27 cellular contexts compared by ENCODE assay signal in the genomic region with DNA sequence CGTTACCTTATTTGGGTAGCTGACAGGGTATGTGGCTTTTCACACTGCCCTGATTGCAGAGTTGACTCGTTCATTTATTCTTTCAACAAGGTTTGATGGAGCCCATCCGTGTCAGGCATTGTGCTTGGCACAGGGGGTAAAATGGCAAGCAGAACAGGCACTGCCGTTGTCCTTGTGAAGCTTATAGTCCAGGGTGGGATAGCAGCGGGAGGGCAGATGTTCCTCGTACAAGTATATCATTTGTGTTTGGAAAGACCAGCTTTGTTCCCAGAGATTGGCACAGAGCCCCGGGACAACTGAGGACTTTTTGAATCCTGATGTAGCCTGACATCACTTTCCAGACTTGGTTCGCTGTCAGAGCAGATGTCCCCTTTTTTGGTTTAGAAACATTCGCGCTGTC. TPM values are rescaled to one million over a fixed set of nuclear protein-coding genes. Genes with fewer than 3 reads are reported as not detected.
A peak's percentile ranks its signal among the peaks of the same experiment; 100 is the strongest.
DNase-seq lines count a peak whose midpoint lies in the region; ATAC-seq and TF ChIP-seq lines count a peak whose summit lies in the region.
"Had no signal": no experiment of that assay in that cellular context is flagged by ENCODE, and none has a peak within 500 bp of the region (broad histone marks: within the 10 kb centered on the region; RNA-seq: fewer than 3 reads in every experiment).

No MANE protein-coding gene starts in this region.

- H3K27ac Mint-ChIP-seq in dendritic cell treated with granulocyte-macrophage colony-stimulating factor and Interleukin-4, amounts not matched to agents 40 ng/mL and 50 ng/mL, for 4 days = peak overlapping the region; percentile 75
- no peak overlapping the region for H3K27ac Mint-ChIP-seq in osteocyte (ENCODE audit: unreplicated experiment)
- H3K27ac Mint-ChIP-seq: activated naive CD4-positive, alpha-beta T cell treated with anti-CD3 and anti-CD28 coated beads, Interleukin-2, amount 10 ng/mL, durations not matched to agents 7 days and 5 days; activated T-cell treated with anti-CD3 and anti-CD28 coated beads, Interleukin-2, amount 50 U/mL, for 72 hours; WTC11 had no signal

- peaks cover 76% of the 10 kb centered on the region for H3K4me1 ChIP-seq in mesodermal cell (ENCODE audit: control insufficient read depth, insufficient read depth, low read length, poor library complexity, severe bottlenecking)
- peaks cover 37 to 69% (median 52%) of the 10 kb centered on the region in 4 donors for H3K4me1 ChIP-seq in upper lobe of left lung

- peaks cover 54% of the 10 kb centered on the region for H3K36me3 Mint-ChIP-seq in dendritic cell treated with granulocyte-macrophage colony-stimulating factor and Interleukin-4, amounts not matched to agents 40 ng/mL and 50 ng/mL, for 4 days (ENCODE audit: low read depth)
- H3K36me3 Mint-ChIP-seq in osteocyte (ENCODE audit: unreplicated experiment) = peaks cover 12% of the 10 kb centered on the region
- H3K36me3 Mint-ChIP-seq: activated naive CD4-positive, alpha-beta T cell treated with anti-CD3 and anti-CD28 coated beads, Interleukin-2, amount 10 ng/mL, durations not matched to agents 7 days and 5 days; naive B cell; WTC11 had no signal

- H3K36me3 ChIP-seq in mesodermal cell (ENCODE audit: control insufficient read depth, insufficient read depth, low read length) (peaks cover 8% of the 10 kb centered on the region), upper lobe of left lung (peaks cover 0 to 4% (median 0%) of the 10 kb centered on the region in 4 donors)
- H3K36me3 ChIP-seq: vagina had no signal

- no peaks in the 10 kb centered on the region for H3K9me3 ChIP-seq in mesodermal cell (ENCODE audit: control insufficient read depth, low read length)
- no peaks in the 10 kb centered on the region for H3K9me3 ChIP-seq in upper lobe of left lung
- H3K9me3 ChIP-seq: esophagus squamous epithelium, psoas muscle, SK-N-SH, spleen, vagina had no signal

- intact Hi-C loops in dendritic cell treated with granulocyte-macrophage colony-stimulating factor and Interleukin-4, amounts not matched to agents 40 ng/mL and 50 ng/mL, for 4 days (cut with micrococcal nuclease) = no loop called here

- 92 to 98% methylated on average over 10 of the region's 10 CpGs for WGBS in mesodermal cell (ENCODE audit: insufficient coverage in 2 of 2), 2 experiments
- WGBS in upper lobe of left lung, 2 donors = 80 to 83% methylated on average over 10 of the region's 10 CpGs

- no peaks in the 10 kb centered on the region for H3K27me3 ChIP-seq in upper lobe of left lung
- H3K27me3 ChIP-seq: esophagus squamous epithelium, spleen, vagina had no signal

- no peak for ATAC-seq in upper lobe of left lung (ENCODE audit: low FRiP score in 2 of 2)
- no peak for ATAC-seq in activated CD4-positive, CD25-positive, alpha-beta regulatory T cell treated with anti-CD3 and anti-CD28 coated beads, Interleukin-2, amount 50 U/mL, for 24 hours
- ATAC-seq: activated T-cell treated with anti-CD3 and anti-CD28 coated beads, Interleukin-2, amount 50 U/mL, for 72 hours had no signal

- TF ChIP-seq CTCF in osteocyte (IDR thresholded peaks at IDR 0.05) = no peak
- TF ChIP-seq CTCF in upper lobe of left lung (IDR thresholded peaks at IDR 0.05) = no peak

- H3K27ac ChIP-seq in mesodermal cell (ENCODE audit: low read depth, low read length, severe bottlenecking) = peak overlapping the region; percentile 90
- H3K27ac ChIP-seq in upper lobe of left lung = peak overlapping the region in 2 of 4 donors; percentile 81 to 86
- H3K27ac ChIP-seq: esophagus squamous epithelium, HL-60, psoas muscle, vagina had no signal

- H3K4me1 Mint-ChIP-seq in dendritic cell treated with granulocyte-macrophage colony-stimulating factor and Interleukin-4, amounts not matched to agents 40 ng/mL and 50 ng/mL, for 4 days (ENCODE audit: low read depth) = peaks cover 87% of the 10 kb centered on the region
- H3K4me1 Mint-ChIP-seq in osteocyte (ENCODE audit: unreplicated experiment) = peaks cover 43% of the 10 kb centered on the region

- no peaks in the 10 kb centered on the region for H3K27me3 Mint-ChIP-seq in dendritic cell treated with granulocyte-macrophage colony-stimulating factor and Interleukin-4, amounts not matched to agents 40 ng/mL and 50 ng/mL, for 4 days
- no peaks in the 10 kb centered on the region for H3K27me3 Mint-ChIP-seq in osteocyte (ENCODE audit: unreplicated experiment)

- no peak overlapping the region for H3K4me3 ChIP-seq in mesodermal cell (ENCODE audit: extremely low read depth, insufficient read depth, low read length, poor library complexity, severe bottlenecking)
- no peak overlapping the region for H3K4me3 ChIP-seq in upper lobe of left lung
- H3K4me3 ChIP-seq: esophagus squamous epithelium, lung, psoas muscle, spleen, vagina had no signal

- TF ChIP-seq POLR2A in upper lobe of left lung (IDR thresholded peaks at IDR 0.05) = no peak

- H3K4me3 Mint-ChIP-seq in dendritic cell treated with granulocyte-macrophage colony-stimulating factor and Interleukin-4, amounts not matched to agents 40 ng/mL and 50 ng/mL, for 4 days = no peak overlapping the region
- no peak overlapping the region for H3K4me3 Mint-ChIP-seq in osteocyte (ENCODE audit: unreplicated experiment)
- H3K4me3 Mint-ChIP-seq: activated naive CD4-positive, alpha-beta T cell treated with anti-CD3 and anti-CD28 coated beads, Interleukin-2, amount 10 ng/mL, durations not matched to agents 7 days and 5 days; activated T-cell treated with anti-CD3 and anti-CD28 coated beads, Interleukin-2, amount 50 U/mL, for 72 hours; naive B cell; WTC11 had no signal

- TF ChIP-seq EP300 in upper lobe of left lung (IDR thresholded peaks at IDR 0.05) = no peak

- in situ Hi-C loops in G401 (cut with HindIII; ENCODE audit: low sequenced_read_pairs) = no loop called here

- peak; percentile 21 for DNase-seq in G401 (ENCODE audit: low spot score)
- DNase-seq in putamen (ENCODE audit: low spot score) = peak; percentile 98
- DNase-seq in osteocyte (ENCODE audit: extremely low spot score, unreplicated experiment) = no peak
- no peak for DNase-seq in NCI-H69 (lab: John Stamatoyannopoulos, UW)
- DNase-seq in upper lobe of left lung = no peak
- DNase-seq: ACHN; activated naive CD4-positive, alpha-beta T cell treated with anti-CD3 and anti-CD28 coated beads, Interleukin-2, amount 10 ng/mL, durations not matched to agents 7 days and 5 days; activated T-cell treated with anti-CD3 and anti-CD28 coated beads, Interleukin-2, amount 50 U/mL, for 72 hours; cerebellar nuclear complex; DMS153; effector memory CD4-positive, alpha-beta T cell; esophagus squamous epithelium; GDM1; IMR-90; naive B cell; NCI-H524 treated with DMSO at 0.1 percent for 48 hours; psoas muscle; RPMI8226; spleen had no signal

- H3K9me3 Mint-ChIP-seq in dendritic cell treated with granulocyte-macrophage colony-stimulating factor and Interleukin-4, amounts not matched to agents 40 ng/mL and 50 ng/mL, for 4 days = no peaks in the 10 kb centered on the region
- H3K9me3 Mint-ChIP-seq in osteocyte (ENCODE audit: unreplicated experiment) = no peaks in the 10 kb centered on the region
- H3K9me3 Mint-ChIP-seq: activated naive CD4-positive, alpha-beta T cell treated with anti-CD3 and anti-CD28 coated beads, Interleukin-2, amount 10 ng/mL, durations not matched to agents 7 days and 5 days; activated T-cell treated with anti-CD3 and anti-CD28 coated beads, Interleukin-2, amount 50 U/mL, for 72 hours; naive B cell; WTC11 had no signal

RNA-seq across cellular contexts. Expression of a gene that starts 50.9 kb away (rescaled TPM):
- 7.0 and 7.7 TPM in 2 replicates for total RNA-seq in G401 (2014; rRNA removed; shearing (Covaris generic))
- 19.5 TPM for polyA plus RNA-seq in mesodermal cell (2013, experiment 1 of 2)
- 17.1 TPM for polyA plus RNA-seq in mesodermal cell (2013, experiment 2 of 2)
- total RNA-seq in osteocyte (18.7 and 20.2 TPM in 2 replicates), upper lobe of left lung (10 to 100 TPM; 36.7 to 60.7 (median 41.0) TPM)

Comparison
In these comparisons a context has a peak if more than half of its experiments do, and no peak if none do; other contexts are left out.
1. DNase-seq: peak in G401 (single experiment) and putamen (single experiment); none in osteocyte (single experiment), NCI-H69 (single experiment) and upper lobe of left lung (0 of 2).